In genomic region chr21:46452719-46453118, GRCh38 we compare ENCODE assay signal across 25 cellular contexts.
"Had no signal": no experiment of that assay in that cellular context is flagged by ENCODE, and none has a peak within 500 bp of the region (broad histone marks: within the 10 kb centered on the region; RNA-seq: fewer than 3 reads in every experiment).

No MANE protein-coding gene starts in this region.

- H3K4me1 ChIP-seq: prostate gland had no signal

- H3K27ac ChIP-seq: foreskin keratinocyte, neural progenitor cell, ovary, prostate gland, skin epidermis, thoracic aorta had no signal

- H3K9me3 ChIP-seq: ovary, prostate gland, thoracic aorta had no signal

- H3K4me3 Mint-ChIP-seq: endodermal cell; naive thymus-derived CD8-positive, alpha-beta T cell; neural progenitor cell; stimulated activated naive B cell treated with anti-CD40 and anti-IgM and Interleukin-4, amounts not matched to agents 10 μg/mL and 1 μg/mL and 100 μg/mL, for 72 hours; stimulated activated naive CD8-positive, alpha-beta T cell treated with anti-CD3 and anti-CD28 coated beads, Interleukin-15, amount 100 ng/mL, for 72 hours had no signal

- H3K27ac Mint-ChIP-seq: endodermal cell; neural progenitor cell; stimulated activated naive B cell treated with anti-CD40 and anti-IgM and Interleukin-4, amounts not matched to agents 10 μg/mL and 1 μg/mL and 100 μg/mL, for 72 hours; stimulated activated naive CD8-positive, alpha-beta T cell treated with anti-CD3 and anti-CD28 coated beads, Interleukin-15, amount 100 ng/mL, for 72 hours had no signal

- H3K36me3 ChIP-seq: neural progenitor cell, ovary, prostate gland, thoracic aorta had no signal

- DNase-seq: cerebellar nuclear complex; dermis blood vessel endothelial cell; endodermal cell; erythroblast; foreskin keratinocyte; head of caudate nucleus; hypothalamus; islet precursor cell; left ventricle myocardium superior; mesenchymal stem cell; naive thymus-derived CD8-positive, alpha-beta T cell; nucleus accumbens; ovary; retina; stimulated activated CD4-positive, alpha-beta T cell treated with anti-CD3 and anti-CD28 coated beads, Interleukin-2, amount 100 ng/mL, for 24 hours; stimulated activated CD4-positive, alpha-beta T cell treated with anti-CD3 and anti-CD28 coated beads, Interleukin-4, amount 100 ng/mL, for 4 hours; stimulated activated naive B cell treated with anti-CD40 and anti-IgM and Interleukin-4, amounts not matched to agents 10 μg/mL and 1 μg/mL and 100 μg/mL, for 72 hours; stimulated activated naive CD8-positive, alpha-beta T cell treated with anti-CD3 and anti-CD28 coated beads, Interleukin-15, amount 100 ng/mL, for 72 hours; trophoblast cell had no signal

- H3K4me2 ChIP-seq: neural progenitor cell had no signal

- ATAC-seq: foreskin keratinocyte; left ventricle myocardium superior; naive thymus-derived CD8-positive, alpha-beta T cell; sciatic nerve; stimulated activated naive B cell treated with anti-CD40 and anti-IgM and Interleukin-4, amounts not matched to agents 10 μg/mL and 1 μg/mL and 100 μg/mL, for 72 hours; stimulated activated naive CD8-positive, alpha-beta T cell treated with anti-CD3 and anti-CD28 coated beads, Interleukin-15, amount 100 ng/mL, for 72 hours had no signal

- H3K4me3 ChIP-seq: lung, neural progenitor cell, ovary, prostate gland, skin epidermis, thoracic aorta had no signal

- H3K27me3 Mint-ChIP-seq: naive thymus-derived CD8-positive, alpha-beta T cell; stimulated activated naive B cell treated with anti-CD40 and anti-IgM and Interleukin-4, amounts not matched to agents 10 μg/mL and 1 μg/mL and 100 μg/mL, for 72 hours; stimulated activated naive CD8-positive, alpha-beta T cell treated with anti-CD3 and anti-CD28 coated beads, Interleukin-15, amount 100 ng/mL, for 72 hours had no signal

- H2AFZ ChIP-seq: neural progenitor cell had no signal

- H3K9ac ChIP-seq: neural progenitor cell had no signal

- H3K27me3 ChIP-seq: foreskin keratinocyte, neural progenitor cell, ovary had no signal
